9 cellular contexts compared by ENCODE assay signal in genomic region chr12:109462868-109463692, GRCh38. TPM values are rescaled to one million over a fixed set of nuclear protein-coding genes. Genes with fewer than 3 reads are reported as not detected.
DNase-seq lines count a peak whose midpoint lies in the region; ATAC-seq and TF ChIP-seq lines count a peak whose summit lies in the region.
"Had no signal": no experiment of that assay in that cellular context is flagged by ENCODE, and none has a peak within 500 bp of the region (broad histone marks: within the 10 kb centered on the region; RNA-seq: fewer than 3 reads in every experiment).

No MANE protein-coding gene starts in this region.

- CTCF ChIA-PET in CD8-positive, alpha-beta T cell (lab: Charles Lee): interaction anchor here (0.8 to 1.5 kb wide), 3 partner anchors 9 to 35 kb away, joined by 3 to 5 read pairs (median 3); no protein-coding TSS in a partner anchor

- DNase-seq in CD8-positive, alpha-beta T cell: no peak
- peak; percentile 6 for DNase-seq in NCI-H2029 treated with DMSO at 0.1 percent for 48 hours (lab: John Stamatoyannopoulos, UW)
- DNase-seq in brain pericyte (ENCODE audit: low read depth, low spot score): peak; percentile 87
- DNase-seq in iris pigment epithelial cell (ENCODE audit: low read depth): peak; percentile 97
- no peak for DNase-seq in smooth muscle cell (lab: John Stamatoyannopoulos, UW; ENCODE audit: unreplicated experiment)
- DNase-seq in Karpas-422: no peak

- H3K27me3 ChIP-seq in CD8-positive, alpha-beta T cell (ENCODE audit: insufficient read depth, low read length): no peaks in the 10 kb centered on the region
- no peaks in the 10 kb centered on the region for H3K27me3 ChIP-seq in smooth muscle cell (ENCODE audit: low read depth)
- no peaks in the 10 kb centered on the region for H3K27me3 ChIP-seq in Karpas-422 (ENCODE audit: low read length)

- POLR2A ChIA-PET in CD8-positive, alpha-beta T cell (lab: Charles Lee): interaction anchor here (0.5 to 1.8 kb wide), 2 partner anchors 15 to 18 kb away, joined by 4 to 10 read pairs; partner anchors contain the start of genes KCTD10 and UBE3B

- H4K20me1 ChIP-seq in smooth muscle cell (ENCODE audit: low read depth) (peaks cover 5% of the 10 kb centered on the region), Karpas-422 (ENCODE audit: insufficient read depth, low read depth, low read length) (peaks cover 6% of the 10 kb centered on the region; the same call in 1 of the 2 replicates)

- H3K4me2 ChIP-seq in smooth muscle cell (peak overlapping the region; percentile 77), Karpas-422 (ENCODE audit: low read depth, low read length, poor library complexity, severe bottlenecking) (no peak overlapping the region)

- H3K79me2 ChIP-seq in smooth muscle cell (ENCODE audit: low read depth) (peaks cover 79% of the 10 kb centered on the region), Karpas-422 (ENCODE audit: low read length) (peaks cover 92% of the 10 kb centered on the region)

- peak overlapping the region; percentile 27 for H3K4me3 Mint-ChIP-seq in CD8-positive, alpha-beta T cell

- TF ChIP-seq CTCF in CD8-positive, alpha-beta T cell (IDR thresholded peaks at IDR 0.05): no peak
- TF ChIP-seq CTCF in smooth muscle cell (IDR thresholded peaks at IDR 0.05; ENCODE audit: borderline replicate concordance, insufficient read depth, poor library complexity, severe bottlenecking): no peak

- H3K4me1 ChIP-seq in CD8-positive, alpha-beta T cell (ENCODE audit: insufficient read depth, low read length): peaks cover 16% of the 10 kb centered on the region
- peaks cover 56% of the 10 kb centered on the region for H3K4me1 ChIP-seq in smooth muscle cell (ENCODE audit: low read depth)
- H3K4me1 ChIP-seq in Karpas-422 (ENCODE audit: low read length): peaks cover 13% of the 10 kb centered on the region

- no peaks in the 10 kb centered on the region for H3K9me2 ChIP-seq in Karpas-422 (replicated peaks; ENCODE audit: insufficient read depth, low read length)

- no peaks in the 10 kb centered on the region for H3K27me3 Mint-ChIP-seq in CD8-positive, alpha-beta T cell (ENCODE audit: low read depth)

- H3K4me3 ChIP-seq in CD8-positive, alpha-beta T cell (ENCODE audit: low read depth, low read length): no peak overlapping the region
- H3K4me3 ChIP-seq in smooth muscle cell: peak overlapping the region; percentile 20
- H3K4me3 ChIP-seq in Karpas-422 (ENCODE audit: low read length): no peak overlapping the region

- WGBS in smooth muscle cell (ENCODE audit: low lambda C conversion rate): under 1% methylated on average over 14 of the region's 14 CpGs

- H3K9ac ChIP-seq in smooth muscle cell (ENCODE audit: low read depth) (peak overlapping the region; percentile 79), Karpas-422 (ENCODE audit: low read length) (no peak overlapping the region)

- H2AFZ ChIP-seq in smooth muscle cell (ENCODE audit: low read depth): no peak overlapping the region
- H2AFZ ChIP-seq in Karpas-422 (ENCODE audit: low read length): no peak overlapping the region

- peak; percentile 40 for ATAC-seq in CD8-positive, alpha-beta T cell
- ATAC-seq in GM21390 (IDR thresholded peaks at IDR 0.05; ENCODE audit: unreplicated experiment) (no peak), GM21447 (IDR thresholded peaks at IDR 0.05; ENCODE audit: unreplicated experiment) (no peak)

- peaks cover 53% of the 10 kb centered on the region for H3K4me1 Mint-ChIP-seq in CD8-positive, alpha-beta T cell (ENCODE audit: low read depth)

- no peaks in the 10 kb centered on the region for H3K9me3 Mint-ChIP-seq in CD8-positive, alpha-beta T cell

- H3K36me3 ChIP-seq in CD8-positive, alpha-beta T cell (ENCODE audit: insufficient read depth, low read length): peaks cover 5% of the 10 kb centered on the region
- H3K36me3 ChIP-seq in smooth muscle cell (ENCODE audit: low read depth) (no peaks in the 10 kb centered on the region), Karpas-422 (ENCODE audit: insufficient read depth, low read length) (no peaks in the 10 kb centered on the region)

- H3K36me3 Mint-ChIP-seq in CD8-positive, alpha-beta T cell: peaks cover 58% of the 10 kb centered on the region

- intact Hi-C loops in CD8-positive, alpha-beta T cell (cut with DNase I, micrococcal nuclease): no loop called here

- H3K27ac ChIP-seq in CD8-positive, alpha-beta T cell (ENCODE audit: low read depth, low read length): no peak overlapping the region
- H3K27ac ChIP-seq in smooth muscle cell (ENCODE audit: low read depth): peak overlapping the region; percentile 96
- H3K27ac ChIP-seq in Karpas-422 (ENCODE audit: low read length): no peak overlapping the region
- H3K27ac ChIP-seq: HL-60 had no signal

- peaks cover 59% of the 10 kb centered on the region for H3F3A ChIP-seq in smooth muscle cell (ENCODE audit: low read depth)

- peak overlapping the region; percentile 47 for H3K27ac Mint-ChIP-seq in CD8-positive, alpha-beta T cell

- no peaks in the 10 kb centered on the region for H3K9me3 ChIP-seq in CD8-positive, alpha-beta T cell (ENCODE audit: low read length)
- H3K9me3 ChIP-seq in smooth muscle cell (replicated peaks; ENCODE audit: low read depth): no peaks in the 10 kb centered on the region
- no peaks in the 10 kb centered on the region for H3K9me3 ChIP-seq in Karpas-422 (ENCODE audit: low read length)

RNA-seq across cellular contexts. Expression of gene KCTD10, which starts 14.0 kb away (rescaled TPM):
- total RNA-seq in CD8-positive, alpha-beta T cell: 10 to 100 TPM; 26.2 to 31.3 TPM
- total RNA-seq in smooth muscle cell: 89.7 and 111 TPM in 2 replicates
- 63.7 and 79.6 TPM in 2 replicates for polyA plus RNA-seq in smooth muscle cell
- 24.4 and 29.4 TPM in 2 replicates for total RNA-seq in Karpas-422 (2014; rRNA removed; shearing (Covaris generic); ENCODE audit: low replicate concordance)

RNA-seq across cellular contexts. Expression of gene UBE3B, which starts 14.4 kb away (rescaled TPM):
- total RNA-seq in CD8-positive, alpha-beta T cell: 10 to 100 TPM; 16.5 to 17.8 TPM
- 45.5 and 62.9 TPM in 2 replicates for total RNA-seq in smooth muscle cell
- polyA plus RNA-seq in smooth muscle cell: 21.8 and 24.2 TPM in 2 replicates
- total RNA-seq in Karpas-422 (2014; rRNA removed; shearing (Covaris generic); ENCODE audit: low replicate concordance): 18.5 and 23.7 TPM in 2 replicates

Comparison
In these comparisons a context has a peak if more than half of its experiments do, and no peak if none do; other contexts are left out.
1. DNase-seq: peak in NCI-H2029 treated with DMSO at 0.1 percent for 48 hours (single experiment), brain pericyte (single experiment) and iris pigment epithelial cell (single experiment); none in CD8-positive, alpha-beta T cell (0 of 7), smooth muscle cell (single experiment) and Karpas-422 (single experiment).